Comparison of ENCODE assay signal across 27 cellular contexts in genomic region chr6:15775076-15775634, GRCh38.
"Had no signal": no experiment of that assay in that cellular context is flagged by ENCODE, and none has a peak within 500 bp of the region (broad histone marks: within the 10 kb centered on the region; RNA-seq: fewer than 3 reads in every experiment).

No MANE protein-coding gene starts in this region.

- H3K27me3 Mint-ChIP-seq: stimulated activated naive CD8-positive, alpha-beta T cell treated with anti-CD3 and anti-CD28 coated beads, Interleukin-15, amount 100 ng/mL, for 72 hours had no signal

- H3K4me1 Mint-ChIP-seq: endodermal cell had no signal

- H3K36me3 Mint-ChIP-seq: mesothelial cell of epicardium; naive B cell; natural killer cell treated with Interleukin-12 subunit alpha and Interleukin-12 subunit beta and Interleukin-15 and Interleukin-18, amount 100 ng/mL, for 72 hours had no signal

- H3K9me3 Mint-ChIP-seq: dendritic cell treated with granulocyte-macrophage colony-stimulating factor and Interleukin-4, amounts not matched to agents 40 ng/mL and 50 ng/mL, for 4 days; endodermal cell; mesothelial cell of epicardium; naive B cell; natural killer cell treated with Interleukin-12 subunit alpha and Interleukin-12 subunit beta and Interleukin-15 and Interleukin-18, amount 100 ng/mL, for 72 hours; neural crest cell; stimulated activated naive CD8-positive, alpha-beta T cell treated with anti-CD3 and anti-CD28 coated beads, Interleukin-15, amount 100 ng/mL, for 72 hours had no signal

- H3K27ac Mint-ChIP-seq: dendritic cell treated with granulocyte-macrophage colony-stimulating factor and Interleukin-4, amounts not matched to agents 40 ng/mL and 50 ng/mL, for 4 days; endodermal cell; mesothelial cell of epicardium; naive B cell; stimulated activated naive CD8-positive, alpha-beta T cell treated with anti-CD3 and anti-CD28 coated beads, Interleukin-15, amount 100 ng/mL, for 72 hours had no signal

- ATAC-seq: esophagus mucosa; gastrocnemius medialis; left cardiac atrium; left lung; mucosa of descending colon; natural killer cell treated with Interleukin-12 subunit alpha and Interleukin-12 subunit beta and Interleukin-15 and Interleukin-18, amount 100 ng/mL, for 72 hours; pancreas; right lobe of liver; stimulated activated naive CD8-positive, alpha-beta T cell treated with anti-CD3 and anti-CD28 coated beads, Interleukin-15, amount 100 ng/mL, for 72 hours; upper lobe of right lung had no signal

- FAIRE-seq: islet of Langerhans, pancreas had no signal

- H3K4me3 Mint-ChIP-seq: dendritic cell treated with granulocyte-macrophage colony-stimulating factor and Interleukin-4, amounts not matched to agents 40 ng/mL and 50 ng/mL, for 4 days; endodermal cell; mesothelial cell of epicardium; naive B cell; neural crest cell; stimulated activated naive CD8-positive, alpha-beta T cell treated with anti-CD3 and anti-CD28 coated beads, Interleukin-15, amount 100 ng/mL, for 72 hours had no signal

- DNase-seq: effector CD8-positive, alpha-beta T cell; endodermal cell; foreskin fibroblast; gastrocnemius medialis; head of caudate nucleus; left cardiac atrium; left lung; mesenchymal stem cell; mucosa of descending colon; naive B cell; pancreas; right lobe of liver; stimulated activated CD4-positive, alpha-beta T cell treated with anti-CD3 and anti-CD28 coated beads, Interleukin-12 subunit alpha, Interleukin-12 subunit beta, amount 100 ng/mL, for 4 hours; stimulated activated CD4-positive, alpha-beta T cell treated with anti-CD3 and anti-CD28 coated beads, Interleukin-1b, Interleukin-23, amount 100 ng/mL, for 48 hours; stimulated activated CD4-positive, alpha-beta T cell treated with anti-CD3 and anti-CD28 coated beads, Interleukin-4, amount 100 ng/mL, for 1 hour; stimulated activated CD8-positive, alpha-beta memory T cell treated with anti-CD3 and anti-CD28 coated beads, Interleukin-4, amount 100 ng/mL, for 48 hours; stimulated activated naive CD4-positive, alpha-beta T cell; stimulated activated naive CD8-positive, alpha-beta T cell treated with anti-CD3 and anti-CD28 coated beads, Interleukin-15, amount 100 ng/mL, for 72 hours; transverse colon; upper lobe of right lung; uterus had no signal
